ENCODE assay signal across 34 cellular contexts in the genomic region with DNA sequence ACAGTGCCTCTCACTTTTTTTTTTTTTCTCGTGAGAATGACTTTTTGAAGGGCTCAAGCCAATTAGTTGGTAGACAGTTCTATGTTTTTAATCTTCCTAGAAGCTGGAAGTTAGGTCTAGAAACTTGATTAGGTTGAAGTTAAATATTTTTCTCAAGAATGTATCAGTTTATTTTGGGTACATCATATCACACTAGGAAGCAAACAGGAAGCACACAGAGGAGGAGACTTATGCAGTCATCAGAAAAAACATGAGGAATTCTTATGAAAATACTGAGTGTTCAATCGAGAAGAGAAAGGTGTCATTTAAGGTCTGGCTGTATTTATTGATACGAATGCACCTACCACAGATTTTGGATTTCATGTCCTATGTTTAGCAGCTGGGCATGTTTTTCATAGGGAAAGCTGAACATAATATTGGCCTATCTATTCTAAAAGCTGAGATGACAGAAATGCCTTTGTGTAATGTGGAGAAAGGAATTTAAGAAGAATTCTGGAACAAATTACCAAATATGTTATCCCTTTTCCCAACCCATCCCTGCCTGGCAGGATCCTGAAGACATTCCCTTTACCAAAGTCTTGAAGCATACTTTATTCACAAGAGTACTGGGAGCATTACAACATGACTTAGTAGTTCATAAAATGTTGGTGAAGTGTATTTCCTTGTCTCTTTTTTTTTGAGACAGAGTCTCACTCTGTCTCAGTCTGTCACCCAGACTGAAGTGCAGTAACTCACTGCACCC.
"Had no signal": no experiment of that assay in that cellular context is flagged by ENCODE, and none has a peak within 500 bp of the region (broad histone marks: within the 10 kb centered on the region; RNA-seq: fewer than 3 reads in every experiment).

No MANE protein-coding gene starts in this region.

- H3K4me1 ChIP-seq: esophagus squamous epithelium, sigmoid colon, suprapubic skin, tibial artery had no signal

- DNase-seq: activated CD4-positive, alpha-beta memory T cell treated with anti-CD3 and anti-CD28 coated beads, Interleukin-2, amount 10 ng/mL, durations not matched to agents 7 days and 5 days; activated CD4-positive, alpha-beta T cell treated with anti-CD3 and anti-CD28 coated beads, Interleukin-2, amount 10 ng/mL, durations not matched to agents 7 days and 5 days; activated CD4-positive, CD25-positive, alpha-beta regulatory T cell; activated CD8-positive, alpha-beta memory T cell treated with anti-CD3 and anti-CD28 coated beads, Interleukin-2, amount 50 U/mL, for 48 hours; activated gamma-delta T cell; activated naive CD4-positive, alpha-beta T cell treated with anti-CD3 and anti-CD28 coated beads, Interleukin-2, amount 10 ng/mL, durations not matched to agents 7 days and 5 days; activated naive CD8-positive, alpha-beta T cell treated with anti-CD3 and anti-CD28 coated beads, Interleukin-2, amount 10 ng/mL, durations not matched to agents 7 days and 5 days; activated T-cell treated with anti-CD3 and anti-CD28 coated beads, Interleukin-2, amount 50 U/mL, for 24 hours; amniotic stem cell; caudate nucleus; dermis blood vessel endothelial cell; effector CD4-positive, alpha-beta T cell; esophagus squamous epithelium; foreskin fibroblast; head of caudate nucleus; hypothalamus; immature natural killer cell; kidney; left colon; mammary epithelial cell; naive thymus-derived CD4-positive, alpha-beta T cell; ovary; sigmoid colon; stimulated activated CD4-positive, alpha-beta T cell treated with anti-CD3 and anti-CD28 coated beads, Interleukin-1b, Interleukin-23, amount 100 ng/mL, for 48 hours; stimulated activated CD4-positive, alpha-beta T cell treated with anti-CD3 and anti-CD28 coated beads, Interleukin-4, amount 100 ng/mL, for 4 hours; stimulated activated CD8-positive, alpha-beta memory T cell treated with anti-CD3 and anti-CD28 coated beads, Interleukin-4, amount 100 ng/mL, for 48 hours; T-cell; tibial artery had no signal

- H3K4me3 Mint-ChIP-seq: activated CD4-positive, alpha-beta memory T cell treated with anti-CD3 and anti-CD28 coated beads, Interleukin-2, amount 10 ng/mL, durations not matched to agents 7 days and 5 days; activated CD4-positive, alpha-beta T cell treated with anti-CD3 and anti-CD28 coated beads, Interleukin-2, amount 10 ng/mL, durations not matched to agents 7 days and 5 days; activated naive CD4-positive, alpha-beta T cell treated with anti-CD3 and anti-CD28 coated beads, Interleukin-2, amount 10 ng/mL, durations not matched to agents 7 days and 5 days; activated naive CD8-positive, alpha-beta T cell treated with anti-CD3 and anti-CD28 coated beads, Interleukin-2, amount 10 ng/mL, durations not matched to agents 7 days and 5 days; activated T-cell treated with anti-CD3 and anti-CD28 coated beads, Interleukin-2, amount 50 U/mL, for 24 hours; immature natural killer cell; naive thymus-derived CD4-positive, alpha-beta T cell; stimulated activated memory B cell treated with anti-CD40 and anti-IgM and Interleukin-4, amounts not matched to agents 10 μg/mL and 1 μg/mL and 100 μg/mL, for 72 hours; T-cell; T-helper 2 cell treated with Interferon-gamma antibody and Interleukin-4, amounts not matched to agents 5 μg/mL and 100 μg/mL, for 36 hours had no signal

- H3K9me3 Mint-ChIP-seq: activated CD4-positive, alpha-beta memory T cell treated with anti-CD3 and anti-CD28 coated beads, Interleukin-2, amount 10 ng/mL, durations not matched to agents 7 days and 5 days; activated naive CD4-positive, alpha-beta T cell treated with anti-CD3 and anti-CD28 coated beads, Interleukin-2, amount 10 ng/mL, durations not matched to agents 7 days and 5 days; activated naive CD8-positive, alpha-beta T cell treated with anti-CD3 and anti-CD28 coated beads, Interleukin-2, amount 10 ng/mL, durations not matched to agents 7 days and 5 days; activated T-cell treated with anti-CD3 and anti-CD28 coated beads, Interleukin-2, amount 50 U/mL, for 24 hours; immature natural killer cell; stimulated activated memory B cell treated with anti-CD40 and anti-IgM and Interleukin-4, amounts not matched to agents 10 μg/mL and 1 μg/mL and 100 μg/mL, for 72 hours; T-cell had no signal

- H3K9me3 ChIP-seq: esophagus squamous epithelium, ovary, sigmoid colon, suprapubic skin, tibial artery had no signal

- ATAC-seq: left colon; naive thymus-derived CD4-positive, alpha-beta T cell; stimulated activated memory B cell treated with anti-CD40 and anti-IgM and Interleukin-4, amounts not matched to agents 10 μg/mL and 1 μg/mL and 100 μg/mL, for 72 hours; T-cell had no signal

- H3K4me2 ChIP-seq: smooth muscle cell had no signal

- H3K27me3 ChIP-seq: esophagus squamous epithelium, ovary, sigmoid colon, suprapubic skin, tibial artery had no signal

- FAIRE-seq: kidney had no signal

- H3K36me3 ChIP-seq: esophagus squamous epithelium, ovary, sigmoid colon, suprapubic skin, tibial artery had no signal

- H3K27ac ChIP-seq: epithelial cell of prostate, esophagus squamous epithelium, ovary, sigmoid colon, suprapubic skin, tibial artery had no signal

- H3K4me1 Mint-ChIP-seq: activated CD4-positive, alpha-beta memory T cell treated with anti-CD3 and anti-CD28 coated beads, Interleukin-2, amount 10 ng/mL, durations not matched to agents 7 days and 5 days; activated CD4-positive, alpha-beta T cell treated with anti-CD3 and anti-CD28 coated beads, Interleukin-2, amount 10 ng/mL, durations not matched to agents 7 days and 5 days; activated naive CD4-positive, alpha-beta T cell treated with anti-CD3 and anti-CD28 coated beads, Interleukin-2, amount 10 ng/mL, durations not matched to agents 7 days and 5 days; activated naive CD8-positive, alpha-beta T cell treated with anti-CD3 and anti-CD28 coated beads, Interleukin-2, amount 10 ng/mL, durations not matched to agents 7 days and 5 days; immature natural killer cell; naive thymus-derived CD4-positive, alpha-beta T cell; stimulated activated memory B cell treated with anti-CD40 and anti-IgM and Interleukin-4, amounts not matched to agents 10 μg/mL and 1 μg/mL and 100 μg/mL, for 72 hours had no signal

- H3K27ac Mint-ChIP-seq: activated CD4-positive, alpha-beta memory T cell treated with anti-CD3 and anti-CD28 coated beads, Interleukin-2, amount 10 ng/mL, durations not matched to agents 7 days and 5 days; activated CD4-positive, alpha-beta T cell treated with anti-CD3 and anti-CD28 coated beads, Interleukin-2, amount 10 ng/mL, durations not matched to agents 7 days and 5 days; activated naive CD4-positive, alpha-beta T cell treated with anti-CD3 and anti-CD28 coated beads, Interleukin-2, amount 10 ng/mL, durations not matched to agents 7 days and 5 days; activated naive CD8-positive, alpha-beta T cell treated with anti-CD3 and anti-CD28 coated beads, Interleukin-2, amount 10 ng/mL, durations not matched to agents 7 days and 5 days; activated T-cell treated with anti-CD3 and anti-CD28 coated beads, Interleukin-2, amount 50 U/mL, for 24 hours; immature natural killer cell; progenitor cell of endocrine pancreas; stimulated activated memory B cell treated with anti-CD40 and anti-IgM and Interleukin-4, amounts not matched to agents 10 μg/mL and 1 μg/mL and 100 μg/mL, for 72 hours; T-helper 2 cell treated with Interferon-gamma antibody and Interleukin-4, amounts not matched to agents 5 μg/mL and 100 μg/mL, for 36 hours had no signal

- H3K27me3 Mint-ChIP-seq: activated CD4-positive, alpha-beta memory T cell treated with anti-CD3 and anti-CD28 coated beads, Interleukin-2, amount 10 ng/mL, durations not matched to agents 7 days and 5 days; activated CD4-positive, alpha-beta T cell treated with anti-CD3 and anti-CD28 coated beads, Interleukin-2, amount 10 ng/mL, durations not matched to agents 7 days and 5 days; activated naive CD4-positive, alpha-beta T cell treated with anti-CD3 and anti-CD28 coated beads, Interleukin-2, amount 10 ng/mL, durations not matched to agents 7 days and 5 days; activated naive CD8-positive, alpha-beta T cell treated with anti-CD3 and anti-CD28 coated beads, Interleukin-2, amount 10 ng/mL, durations not matched to agents 7 days and 5 days; activated T-cell treated with anti-CD3 and anti-CD28 coated beads, Interleukin-2, amount 50 U/mL, for 24 hours; naive thymus-derived CD4-positive, alpha-beta T cell; progenitor cell of endocrine pancreas; stimulated activated memory B cell treated with anti-CD40 and anti-IgM and Interleukin-4, amounts not matched to agents 10 μg/mL and 1 μg/mL and 100 μg/mL, for 72 hours; T-cell had no signal

- H3K36me3 Mint-ChIP-seq: stimulated activated memory B cell treated with anti-CD40 and anti-IgM and Interleukin-4, amounts not matched to agents 10 μg/mL and 1 μg/mL and 100 μg/mL, for 72 hours had no signal

- H3K4me3 ChIP-seq: esophagus squamous epithelium, ovary, sigmoid colon, smooth muscle cell, suprapubic skin, tibial artery had no signal
